In genomic region chr4:128350449-128351045, GRCh38 we compare ENCODE assay signal across 16 cellular contexts.
DNase-seq lines count a peak whose midpoint lies in the region; ATAC-seq and TF ChIP-seq lines count a peak whose summit lies in the region.
"Had no signal": no experiment of that assay in that cellular context is flagged by ENCODE, and none has a peak within 500 bp of the region (broad histone marks: within the 10 kb centered on the region; RNA-seq: fewer than 3 reads in every experiment).

No MANE protein-coding gene starts in this region.

- H3K27me3 ChIP-seq in mammary epithelial cell (ENCODE audit: insufficient read depth, low read length), result no peaks in the 10 kb centered on the region
- no peaks in the 10 kb centered on the region for H3K27me3 ChIP-seq in HUES6 (ENCODE audit: control insufficient read depth, insufficient read depth, low read length)
- no peaks in the 10 kb centered on the region for H3K27me3 ChIP-seq in endodermal cell (ENCODE audit: control insufficient read depth, insufficient read depth, low read length, poor library complexity, severe bottlenecking)
- H3K27me3 ChIP-seq in testis, result no peaks in the 10 kb centered on the region

- BruUV-seq in MCF 10A (replicated peaks; lab: Mats Ljungman, UMichigan) (no TSS peak), mammary epithelial cell (replicated peaks; lab: Mats Ljungman, UMichigan) (no TSS peak)

- H3K4me1 ChIP-seq in mammary epithelial cell (ENCODE audit: insufficient read depth, low read length) (peaks cover 27% of the 10 kb centered on the region), HUES6 (ENCODE audit: control insufficient read depth, insufficient read depth, low read length) (peaks cover 35% of the 10 kb centered on the region), endodermal cell (ENCODE audit: control insufficient read depth, insufficient read depth, low read length) (peaks cover 4% of the 10 kb centered on the region), testis (peaks cover 4% of the 10 kb centered on the region)

- in situ Hi-C loops in mammary epithelial cell (cut with MboI; ENCODE audit: low sequenced_read_pairs in 2 of 2), result no loop called here

- H3K4me3 Mint-ChIP-seq in MCF 10A (ENCODE audit: unreplicated experiment) (no peak overlapping the region), endodermal cell (no peak overlapping the region)
- H3K4me3 Mint-ChIP-seq: T-helper 1 cell treated with Interleukin-12 subunit alpha and Interleukin-12 subunit beta and Interleukin-4 antibody, amounts not matched to agents 30 μg/mL and 1 μg/mL, for 36 hours had no signal

- H3K9me3 Mint-ChIP-seq in MCF 10A (ENCODE audit: unreplicated experiment) (no peaks in the 10 kb centered on the region), endodermal cell (no peaks in the 10 kb centered on the region)
- H3K9me3 Mint-ChIP-seq: T-helper 1 cell treated with Interleukin-12 subunit alpha and Interleukin-12 subunit beta and Interleukin-4 antibody, amounts not matched to agents 30 μg/mL and 1 μg/mL, for 36 hours had no signal

- H2AFZ ChIP-seq in mammary epithelial cell (ENCODE audit: low read depth, low read length), result no peak overlapping the region

- H3K27me3 Mint-ChIP-seq in MCF 10A (ENCODE audit: insufficient read depth, unreplicated experiment) (no peaks in the 10 kb centered on the region), endodermal cell (ENCODE audit: insufficient read depth) (no peaks in the 10 kb centered on the region)

- H3K4me2 ChIP-seq in mammary epithelial cell (ENCODE audit: insufficient read depth, low read depth, low read length), result no peak overlapping the region

- H3K36me3 ChIP-seq in mammary epithelial cell (ENCODE audit: insufficient read depth, low read length), result no peaks in the 10 kb centered on the region
- H3K36me3 ChIP-seq in HUES6 (ENCODE audit: control insufficient read depth, insufficient read depth, low read length), result no peaks in the 10 kb centered on the region
- no peaks in the 10 kb centered on the region for H3K36me3 ChIP-seq in endodermal cell (ENCODE audit: control insufficient read depth, insufficient read depth, low read length)
- no peaks in the 10 kb centered on the region for H3K36me3 ChIP-seq in testis (ENCODE audit: low read depth, missing control alignments)

- intact Hi-C loops in MCF 10A (cut with micrococcal nuclease), result no loop called here
- intact Hi-C loops in mammary epithelial cell (cut with micrococcal nuclease), result no loop called here
- intact Hi-C loops in testis (cut with DNase I; ENCODE audit: low total_unique reads), result no loop called here

- DNase-seq in MCF 10A (ENCODE audit: unreplicated experiment) (no peak), mammary epithelial cell (no peak), endodermal cell (peak; percentile 52), testis (peak; percentile 18)
- DNase-seq in NK-92 treated with Interleukin-12 subunit alpha and Interleukin-12 subunit beta, amount 100 ng/mL, for 24 hours (lab: John Stamatoyannopoulos, UW), result no peak
- DNase-seq: AML-193, COR-L47, DMS79 treated with DMSO at 0.1 percent for 48 hours, NCI-H187 treated with DMSO at 0.1 percent for 48 hours, NCI-H774 had no signal

- no peak overlapping the region for H3K9ac ChIP-seq in mammary epithelial cell (ENCODE audit: insufficient read depth, low read length)
- peak overlapping the region; percentile 10 for H3K9ac ChIP-seq in HUES6 (ENCODE audit: low read length)
- no peak overlapping the region for H3K9ac ChIP-seq in endodermal cell (ENCODE audit: extremely low read depth, low read length, poor library complexity, severe bottlenecking)

- TF ChIP-seq POLR2A in testis (IDR thresholded peaks at IDR 0.05), result no peak

- TF ChIP-seq CTCF in MCF 10A (IDR thresholded peaks at IDR 0.05; ENCODE audit: unreplicated experiment), result no peak
- TF ChIP-seq CTCF in mammary epithelial cell (conservative IDR thresholded peaks at IDR 0.05 in 1 of 2, IDR thresholded peaks at IDR 0.05 in 1 of 2; ENCODE audit: extremely low read depth in 1 of 2, insufficient read depth in 1 of 2, low read depth in 1 of 2, low read length in 2 of 2), result no peak
- no peak for TF ChIP-seq CTCF in endodermal cell (conservative IDR thresholded peaks at IDR 0.05)
- no peak for TF ChIP-seq CTCF in testis (IDR thresholded peaks at IDR 0.05)

- ATAC-seq in HG03565 (IDR thresholded peaks at IDR 0.05; ENCODE audit: unreplicated experiment) (no peak), GM21515 (IDR thresholded peaks at IDR 0.05; ENCODE audit: unreplicated experiment) (no peak)
- ATAC-seq: Panc1, SK-N-SH treated with all-trans-retinoic acid at 6 μM for 48 hours had no signal

- no peaks in the 10 kb centered on the region for H3K9me3 ChIP-seq in mammary epithelial cell (replicated peaks; ENCODE audit: insufficient read depth, low read length)
- no peaks in the 10 kb centered on the region for H3K9me3 ChIP-seq in HUES6 (ENCODE audit: control insufficient read depth, insufficient read depth, low read depth, low read length)
- H3K9me3 ChIP-seq in endodermal cell (ENCODE audit: control insufficient read depth, low read length), result no peaks in the 10 kb centered on the region
- H3K9me3 ChIP-seq in testis, result no peaks in the 10 kb centered on the region

- H4K20me1 ChIP-seq in mammary epithelial cell (ENCODE audit: insufficient read depth, low read length), result no peaks in the 10 kb centered on the region

- H3K27ac Mint-ChIP-seq in MCF 10A (ENCODE audit: low read depth, unreplicated experiment) (peak overlapping the region; percentile 42), endodermal cell (no peak overlapping the region)
- H3K27ac Mint-ChIP-seq: T-helper 1 cell treated with Interleukin-12 subunit alpha and Interleukin-12 subunit beta and Interleukin-4 antibody, amounts not matched to agents 30 μg/mL and 1 μg/mL, for 36 hours had no signal

- no peak overlapping the region for H3K4me3 ChIP-seq in mammary epithelial cell (replicated peaks in 1 of 3; ENCODE audit: insufficient read depth in 1 of 3, low read depth in 2 of 3, low read length in 3 of 3)
- no peak overlapping the region for H3K4me3 ChIP-seq in HUES6 (ENCODE audit: low read depth, low read length)
- no peak overlapping the region for H3K4me3 ChIP-seq in endodermal cell (ENCODE audit: low read length)
- H3K4me3 ChIP-seq in testis, result no peak overlapping the region

- H3K79me2 ChIP-seq in mammary epithelial cell (ENCODE audit: insufficient read depth, low read length), result no peaks in the 10 kb centered on the region

- no peak overlapping the region for H3K27ac ChIP-seq in mammary epithelial cell (ENCODE audit: insufficient read depth, low read depth, low read length)
- H3K27ac ChIP-seq in HUES6 (ENCODE audit: low read depth, low read length), result no peak overlapping the region; the same call in 1 of the 2 replicates
- H3K27ac ChIP-seq in endodermal cell (ENCODE audit: low read depth, low read length), result no peak overlapping the region
- H3K27ac ChIP-seq in testis, result no peak overlapping the region

- dilution Hi-C loops in mammary epithelial cell (cut with HindIII; ENCODE audit: low sequenced_read_pairs), result no loop called here

- H3K4me1 Mint-ChIP-seq in MCF 10A (ENCODE audit: insufficient read depth, unreplicated experiment) (peaks cover 33% of the 10 kb centered on the region), endodermal cell (peaks cover 24% of the 10 kb centered on the region)

- 90% methylated on average over 6 of the region's 6 CpGs for WGBS in mammary epithelial cell (ENCODE audit: low coverage, missing lambda C conversion rate)
- 90 to 93% methylated on average over 5 to 6 of the region's 6 CpGs for WGBS in endodermal cell (ENCODE audit: insufficient coverage in 1 of 2, insufficient read length in 1 of 2), 2 experiments
- WGBS in testis, 2 donors, result 68 to 75% methylated on average over 4 to 6 of the region's 6 CpGs

- CTCF ChIA-PET in MCF 10A (lab: Yijun Ruan, JAX) (interaction anchor here (0.6 to 0.8 kb wide), 2 partner anchors 16 to 75 kb away, joined by 3 read pairs; no protein-coding TSS in a partner anchor), mammary epithelial cell (lab: Charles Lee; ENCODE audit: low non-redundant PET) (no interaction called here)

- POLR2A ChIA-PET in MCF 10A (lab: Yijun Ruan, JAX), result interaction anchor here (1.1 kb wide), 1 partner anchor 42 kb away, joined by 3 read pairs; no protein-coding TSS in a partner anchor

- H3K36me3 Mint-ChIP-seq in MCF 10A (ENCODE audit: insufficient read depth, unreplicated experiment), result no peaks in the 10 kb centered on the region
- H3K36me3 Mint-ChIP-seq in endodermal cell (ENCODE audit: low read depth), result no peaks in the 10 kb centered on the region

Comparison
In these comparisons a context has a peak if more than half of its experiments do, and no peak if none do; other contexts are left out.
1. DNase-seq: peak in endodermal cell (single experiment) and testis (single experiment); none in MCF 10A (single experiment), mammary epithelial cell (single experiment) and NK-92 treated with Interleukin-12 subunit alpha and Interleukin-12 subunit beta, amount 100 ng/mL, for 24 hours (single experiment).